Comparison of ENCODE assay signal across 8 cellular contexts in the genomic region with DNA sequence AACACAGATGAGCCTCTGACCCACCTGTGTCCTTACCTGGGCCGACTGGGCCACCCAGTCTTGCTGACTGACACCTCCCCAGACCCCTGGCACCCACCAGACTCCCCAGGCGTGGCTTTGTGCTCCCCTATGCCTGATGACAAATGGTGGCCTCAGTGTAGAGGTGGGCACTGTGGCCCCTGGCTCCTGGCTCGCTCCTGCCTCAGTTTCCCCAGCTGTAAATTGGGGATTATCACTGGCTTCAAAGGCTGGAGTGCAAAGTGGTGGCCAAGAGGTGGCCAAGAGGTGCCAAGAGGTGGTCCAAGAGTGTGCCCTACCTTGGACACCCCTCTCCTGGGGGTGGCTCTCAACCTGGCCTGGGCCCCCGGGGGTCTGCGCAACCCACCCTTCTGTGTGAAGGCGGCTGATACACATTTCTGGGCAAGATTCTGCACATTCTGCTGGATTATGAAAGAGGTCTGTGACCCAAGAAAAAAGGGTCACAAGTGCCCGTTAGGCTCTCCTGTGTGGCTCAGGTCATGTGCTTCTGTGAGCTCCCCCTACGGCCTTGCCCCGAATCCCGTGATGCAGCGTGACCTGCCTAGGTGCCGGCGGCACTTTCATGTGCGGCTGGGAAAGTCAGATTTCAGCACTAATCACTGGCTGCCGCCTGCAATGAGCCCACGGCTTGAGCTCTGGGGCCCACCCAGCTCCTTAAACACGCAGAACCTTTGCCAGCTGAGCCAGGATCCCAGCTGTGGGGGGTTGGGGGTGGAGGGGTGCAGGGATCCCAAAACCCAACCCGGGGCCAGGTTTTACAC. TPM values are rescaled to one million over a fixed set of nuclear protein-coding genes. Genes with fewer than 3 reads are reported as not detected.
DNase-seq lines count a peak whose midpoint lies in the region; ATAC-seq, FAIRE-seq and TF ChIP-seq lines count a peak whose summit lies in the region.
"Not testable (repeated sequence)": the region's sequence is repeated elsewhere in the genome, so short reads cannot be mapped to it uniquely, and the experiment has no call there.

No MANE protein-coding gene starts in this region.

- not testable (repeated sequence) for H3K9me2 ChIP-seq in SK-N-SH

- 0 out of 2 replicates have a peak overlapping the region, but pooled peaks have one; percentile 47 for H3K4me2 ChIP-seq in SK-N-SH
- peak overlapping the region; percentile 62; the same call in 1 of the 2 replicates for H3K4me2 ChIP-seq in K562 (ENCODE audit: insufficient read depth, low read length)
- H3K4me2 ChIP-seq in trophoblast cell (ENCODE audit: low read length): not testable (repeated sequence)

- CTCF ChIA-PET in SK-N-SH (lab: Yijun Ruan, JAX): interaction anchor here (1.0 to 2.8 kb wide), 3 partner anchors 10 to 83 kb away, joined by 3 to 12 read pairs (median 3); no protein-coding TSS in a partner anchor
- CTCF ChIA-PET in K562 (lab: Yijun Ruan, JAX; ENCODE audit: low intra/inter-chr PET ratio): not testable (repeated sequence)

- H3K4me3 ChIP-seq in MG63: peak overlapping the region; percentile 77
- not testable (repeated sequence) for H3K4me3 ChIP-seq in SK-N-SH (ENCODE audit: low read depth in 2 of 2, low read length in 1 of 2); K562; trophoblast cell (ENCODE audit: low read depth, low read length)

- not testable (repeated sequence) for H2BK5ac ChIP-seq in trophoblast cell (ENCODE audit: low read depth, low read length, poor library complexity)

- WGBS in SK-N-SH (ENCODE audit: low lambda C conversion rate): 69% methylated on average over 16 of the region's 18 CpGs
- WGBS in K562 (ENCODE audit: insufficient coverage, low coverage, missing lambda C conversion rate): 59% methylated on average over 18 of the region's 18 CpGs
- no CpG with 5 or more reads among the region's 18 CpGs for WGBS in trophoblast cell (ENCODE audit: extremely low coverage, insufficient coverage, insufficient read length)

- TF ChIP-seq EP300 in SK-N-SH (IDR thresholded peaks at IDR 0.05; ENCODE audit: borderline replicate concordance in 1 of 2, low read depth in 1 of 2, low read length in 1 of 2); K562 (IDR thresholded peaks at IDR 0.05; ENCODE audit: low read length): not testable (repeated sequence)

- not testable (repeated sequence) for H3K9me3 ChIP-seq in MG63; SK-N-SH; K562 (replicated peaks; ENCODE audit: control insufficient read depth, insufficient read depth, low read depth, low read length); trophoblast cell (ENCODE audit: insufficient read depth, low read depth, low read length)

- TF ChIP-seq RAD21 in SK-N-SH (IDR thresholded peaks at IDR 0.05; ENCODE audit: low read length); K562 (CRISPR knock-in tag; conservative IDR thresholded peaks at IDR 0.05 in 1 of 2, IDR thresholded peaks at IDR 0.05 in 1 of 2): not testable (repeated sequence)

- H3K79me1 ChIP-seq in trophoblast cell (ENCODE audit: low read length): not testable (repeated sequence)

- DNase-seq in MG63; SK-N-SH; activated T-cell treated with anti-CD3 and anti-CD28 coated beads, Interleukin-2, amount 50 U/mL, for 4 hours; trophoblast cell: not testable (repeated sequence)
- DNase-seq in K562 (ENCODE audit: extremely low read depth in 1 of 4, low spot score in 3 of 4) (peak in 1 of 4 experiments; percentile 3), foreskin melanocyte (peak; percentile 57)

- not testable (repeated sequence) for H3K9me3 Mint-ChIP-seq in activated T-cell treated with anti-CD3 and anti-CD28 coated beads, Interleukin-2, amount 50 U/mL, for 4 hours; stimulated activated naive CD8-positive, alpha-beta T cell treated with anti-CD3 and anti-CD28 coated beads, Interleukin-15, Interleukin-2, amounts not matched to agents 100 ng/mL and 50 ng/mL, for 24 hours

- not testable (repeated sequence) for H3K27me3 Mint-ChIP-seq in activated T-cell treated with anti-CD3 and anti-CD28 coated beads, Interleukin-2, amount 50 U/mL, for 4 hours (ENCODE audit: low read depth); stimulated activated naive CD8-positive, alpha-beta T cell treated with anti-CD3 and anti-CD28 coated beads, Interleukin-15, Interleukin-2, amounts not matched to agents 100 ng/mL and 50 ng/mL, for 24 hours

- ATAC-seq in activated T-cell treated with anti-CD3 and anti-CD28 coated beads, Interleukin-2, amount 50 U/mL, for 4 hours; K562: not testable (repeated sequence)

- peak overlapping the region; percentile 61 for H3K4me3 Mint-ChIP-seq in activated T-cell treated with anti-CD3 and anti-CD28 coated beads, Interleukin-2, amount 50 U/mL, for 4 hours
- peak overlapping the region; percentile 64 for H3K4me3 Mint-ChIP-seq in stimulated activated naive CD8-positive, alpha-beta T cell treated with anti-CD3 and anti-CD28 coated beads, Interleukin-15, Interleukin-2, amounts not matched to agents 100 ng/mL and 50 ng/mL, for 24 hours

- H3K9ac ChIP-seq in SK-N-SH; trophoblast cell (ENCODE audit: low read length): not testable (repeated sequence)
- peak overlapping the region in 1 of 2 experiments; percentile 80; a peak in 1 of 4 replicates for H3K9ac ChIP-seq in K562 (ENCODE audit: insufficient read depth in 1 of 2, low read depth in 2 of 2, low read length in 2 of 2)

- TF ChIP-seq CTCF in C4-2B (conservative IDR thresholded peaks at IDR 0.05); SK-N-SH (IDR thresholded peaks at IDR 0.05); K562 (IDR thresholded peaks at IDR 0.05 in 2 of 3, conservative IDR thresholded peaks at IDR 0.05 in 1 of 3; ENCODE audit: insufficient read depth in 2 of 3, low read depth in 1 of 3, low read length in 3 of 3): not testable (repeated sequence)

- not testable (repeated sequence) for H3K18ac ChIP-seq in trophoblast cell (ENCODE audit: low read length)

- peaks cover 57% of the 10 kb centered on the region for H4K20me1 ChIP-seq in SK-N-SH (ENCODE audit: insufficient read depth)
- peaks cover 71% of the 10 kb centered on the region for H4K20me1 ChIP-seq in K562 (replicated peaks; ENCODE audit: control insufficient read depth, insufficient read depth, low read length)

- FAIRE-seq in K562 (lab: Jason Lieb, UNC): not testable (repeated sequence)

- intact Hi-C loops in K562 (cut with micrococcal nuclease): not testable (repeated sequence)

- not testable (repeated sequence) for H2BK120ac ChIP-seq in trophoblast cell (ENCODE audit: insufficient read depth, low read length, poor library complexity)

- H3K9me1 ChIP-seq in K562 (ENCODE audit: control insufficient read depth, insufficient read depth, low read length): not testable (repeated sequence)

- not testable (repeated sequence) for TF ChIP-seq POLR2A in K562 (conservative IDR thresholded peaks at IDR 0.05)

- not testable (repeated sequence) for H2AK5ac ChIP-seq in trophoblast cell (ENCODE audit: low read length)

- BruUV-seq in K562 (replicated peaks; lab: Mats Ljungman, UMichigan): not testable (repeated sequence)

- H4K91ac ChIP-seq in trophoblast cell (ENCODE audit: low read depth, low read length): not testable (repeated sequence)

- H3K36me3 ChIP-seq in MG63 (peaks cover 73% of the 10 kb centered on the region), K562 (ENCODE audit: control insufficient read depth, insufficient read depth, low read length) (peaks cover 79% of the 10 kb centered on the region; the same call in 2 of the 3 replicates), trophoblast cell (ENCODE audit: control insufficient read depth in 1 of 2, insufficient read depth in 2 of 2, low read length in 2 of 2) (peaks cover 41 to 50% of the 10 kb centered on the region in 2 experiments)
- H3K36me3 ChIP-seq in SK-N-SH (replicated peaks in 1 of 2; ENCODE audit: control insufficient read depth in 1 of 2, insufficient read depth in 2 of 2, low read length in 1 of 2): not testable (repeated sequence)

- not testable (repeated sequence) for H4K8ac ChIP-seq in trophoblast cell (ENCODE audit: low read depth, low read length)

- H3K4me1 Mint-ChIP-seq in activated T-cell treated with anti-CD3 and anti-CD28 coated beads, Interleukin-2, amount 50 U/mL, for 4 hours (ENCODE audit: low read depth): peaks cover 68% of the 10 kb centered on the region
- peaks cover 78% of the 10 kb centered on the region for H3K4me1 Mint-ChIP-seq in stimulated activated naive CD8-positive, alpha-beta T cell treated with anti-CD3 and anti-CD28 coated beads, Interleukin-15, Interleukin-2, amounts not matched to agents 100 ng/mL and 50 ng/mL, for 24 hours (ENCODE audit: low read depth)

- H2AFZ ChIP-seq in SK-N-SH (ENCODE audit: low read depth); K562 (ENCODE audit: low read depth, low read length); trophoblast cell (ENCODE audit: insufficient read depth, low read length, poor library complexity): not testable (repeated sequence)

- H3F3A ChIP-seq in SK-N-SH (replicated peaks; ENCODE audit: insufficient read depth): not testable (repeated sequence)

- H3K27me3 ChIP-seq in MG63; SK-N-SH (ENCODE audit: insufficient read depth); K562 (ENCODE audit: control insufficient read depth in 2 of 2, insufficient read depth in 2 of 2, low read length in 2 of 2); trophoblast cell (ENCODE audit: insufficient read depth, low read length): not testable (repeated sequence)

- H4K12ac ChIP-seq in trophoblast cell (ENCODE audit: low read depth, low read length): not testable (repeated sequence)

- H3K79me2 ChIP-seq in SK-N-SH (ENCODE audit: insufficient read depth) (peaks cover 49% of the 10 kb centered on the region), K562 (ENCODE audit: control insufficient read depth, insufficient read depth, low read length) (peaks cover 95% of the 10 kb centered on the region), trophoblast cell (ENCODE audit: control insufficient read depth, insufficient read depth, low read length, poor library complexity) (peaks cover 39% of the 10 kb centered on the region)

- H3K27ac ChIP-seq in C4-2B: peak overlapping the region; percentile 68
- H3K27ac ChIP-seq in SK-N-SH (ENCODE audit: low read depth in 2 of 2, low read length in 1 of 2); K562 (ENCODE audit: extremely low read depth, low read depth, low read length); trophoblast cell (ENCODE audit: low read depth, low read length): not testable (repeated sequence)

- peaks cover 48% of the 10 kb centered on the region for H3K36me3 Mint-ChIP-seq in activated T-cell treated with anti-CD3 and anti-CD28 coated beads, Interleukin-2, amount 50 U/mL, for 4 hours (ENCODE audit: insufficient read depth)
- H3K36me3 Mint-ChIP-seq in stimulated activated naive CD8-positive, alpha-beta T cell treated with anti-CD3 and anti-CD28 coated beads, Interleukin-15, Interleukin-2, amounts not matched to agents 100 ng/mL and 50 ng/mL, for 24 hours (ENCODE audit: low read depth): peaks cover 78% of the 10 kb centered on the region

- POLR2A ChIA-PET in SK-N-SH (lab: Yijun Ruan, JAX): not testable (repeated sequence)
- POLR2A ChIA-PET in K562 (lab: Yijun Ruan, JAX): interaction anchor here (0.6 to 1.5 kb wide), 2 partner anchors 96 to 111 kb away, joined by 3 read pairs; a partner anchor contains a TSS

- H3K27ac Mint-ChIP-seq in stimulated activated naive CD8-positive, alpha-beta T cell treated with anti-CD3 and anti-CD28 coated beads, Interleukin-15, Interleukin-2, amounts not matched to agents 100 ng/mL and 50 ng/mL, for 24 hours: peak overlapping the region; percentile 63

- peaks cover 13 to 26% of the 10 kb centered on the region in 2 experiments; a peak in 2 of 4 replicates for H3K4me1 ChIP-seq in SK-N-SH (ENCODE audit: control insufficient read depth in 1 of 2, insufficient read depth in 2 of 2, low read depth in 1 of 2, low read length in 1 of 2)
- peaks cover 54 to 61% of the 10 kb centered on the region in 2 experiments for H3K4me1 ChIP-seq in K562 (replicated peaks in 1 of 2; ENCODE audit: control insufficient read depth in 2 of 2, insufficient read depth in 2 of 2, low read length in 2 of 2)
- peaks cover 28 to 41% of the 10 kb centered on the region in 2 experiments for H3K4me1 ChIP-seq in trophoblast cell (ENCODE audit: control insufficient read depth in 1 of 2, insufficient read depth in 2 of 2, low read length in 2 of 2)

- H3K4ac ChIP-seq in trophoblast cell (ENCODE audit: low read depth, low read length): peak overlapping the region; percentile 92

- not testable (repeated sequence) for H3K23ac ChIP-seq in trophoblast cell (ENCODE audit: low read length)

- in situ Hi-C loops in K562 (cut with MboI): not testable (repeated sequence)

- H2BK12ac ChIP-seq in trophoblast cell (ENCODE audit: low read length): not testable (repeated sequence)

- not testable (repeated sequence) for H3K14ac ChIP-seq in trophoblast cell (ENCODE audit: low read length)

RNA-seq across cellular contexts. Expression of a gene that starts 7.8 kb away (rescaled TPM):
- 75.3 and 110 TPM in 2 replicates for total RNA-seq in MG63 (2014; rRNA removed; shearing (Covaris generic); ENCODE audit: low replicate concordance)
- polyA plus RNA-seq in SK-N-SH (2012; rRNA removed) (7.7 and 15.1 TPM in 2 replicates), K562 (2011; rRNA removed) (14.2 and 19.4 TPM in 2 replicates), K562 (2014; fragmentation: Illumina TruSeq; extraction: Trizol) (97.4 and 161 TPM in 2 replicates), K562 (2014; fragmentation: Nextera tagmentation; extraction: Ambion mirVana) (1 to 10 TPM; 1.9 to 4.9 TPM), K562 (2014; rRNA removed) (78.0 and 83.8 TPM in 2 replicates)
- polyA plus RNA-seq in SK-N-SH (2012; cell fraction: cytosol; rRNA removed): 9.3 and 12.5 TPM in 2 replicates
- polyA plus RNA-seq in SK-N-SH (2012; cell fraction: nucleus; rRNA removed): 16.9 and 26.8 TPM in 2 replicates
- total RNA-seq in activated T-cell treated with anti-CD3 and anti-CD28 coated beads, Interleukin-2, amount 50 U/mL, for 4 hours: 100 to 1,000 TPM; 814 to 984 (median 886) TPM
- total RNA-seq in K562 (2011; cell fraction: chromatin; rRNA removed; ENCODE audit: low replicate concordance): 56.8 and 152 TPM in 2 replicates
- 157 and 188 TPM in 2 replicates for total RNA-seq in K562 (2011; cell fraction: nucleolus; rRNA removed)
- 147 and 156 TPM in 2 replicates for total RNA-seq in K562 (2011; cell fraction: nucleoplasm; rRNA removed)
- total RNA-seq in K562 (2014; rRNA removed) (60.8 and 75.7 TPM in 2 replicates), K562 (2014; rRNA removed; fragmentation: Illumina TruSeq; extraction: Trizol) (16.9 and 18.6 TPM in 2 replicates), K562 (2015; rRNA removed; fragmentation: Illumina TruSeq; extraction: Trizol) (18.2 and 21.2 TPM in 2 replicates), K562 (2021) (187 and 220 TPM in 2 replicates)
- 25.5 and 34.2 TPM in 2 replicates for polyA plus RNA-seq in K562 (2011; cell fraction: cytosol; rRNA removed)
- 35.3 and 43.3 TPM in 2 replicates for polyA plus RNA-seq in K562 (2011; cell fraction: nucleus; rRNA removed)
- 65.7 and 239 TPM in 2 replicates for polyA plus RNA-seq in K562 (2012)
- 11.7 and 15.5 TPM in 2 replicates for polyA minus RNA-seq in K562 (2011; rRNA and poly(A)+ RNA removed)
- 39.4 and 72.3 TPM in 2 replicates for polyA minus RNA-seq in K562 (2011; cell fraction: cytosol; rRNA and poly(A)+ RNA removed)
- 18.2 and 21.2 TPM in 2 replicates for polyA minus RNA-seq in K562 (2011; cell fraction: nucleus; rRNA and poly(A)+ RNA removed)
- 379 and 403 TPM in 2 replicates for polyA plus RNA-seq in trophoblast cell (2013)
